ENCODE assay signal across 8 cellular contexts in genomic region chr11:65111537-65112225, GRCh38. TPM values are rescaled to one million over a fixed set of nuclear protein-coding genes. Genes with fewer than 3 reads are reported as not detected.
A peak's percentile ranks its signal among the peaks of the same experiment; 100 is the strongest.
DNase-seq lines count a peak whose midpoint lies in the region; ATAC-seq, FAIRE-seq and TF ChIP-seq lines count a peak whose summit lies in the region.

Gene TM7SF2, plus strand, starts transcription at chr11:65111872. Its CDS starts 144 bp downstream, at chr11:65112016.

- CTCF ChIA-PET in activated B cell treated with CpG ODN at 0.5 μM for 24 hours (lab: Charles Lee) = interaction anchor here (0.7 to 4.2 kb wide), 14 partner anchors 10 to 749 kb away, joined by 3 to 48 read pairs (median 6); partner anchors contain the start of genes ARL2, CAPN1, CDC42EP2 and FAU

- POLR2A ChIA-PET in activated B cell treated with CpG ODN at 0.5 μM for 24 hours (lab: Charles Lee) = interaction anchor here (0.6 to 15.3 kb wide), 25 partner anchors 9 to 747 kb away, joined by 3 to 546 read pairs (median 4); partner anchors contain the start of genes ARL2, CAPN1, CDC42EP2 and CFL1

- 8% methylated on average over 46 of the region's 49 CpGs for WGBS in smooth muscle cell (ENCODE audit: low lambda C conversion rate)

- peak within 1 kb of the TSS; percentile 77 for H3K27ac Mint-ChIP-seq in activated B cell treated with CpG ODN at 0.5 μM for 24 hours

- peak within 1 kb of the TSS; percentile 50 for H3K4me3 ChIP-seq in bronchial epithelial cell (ENCODE audit: low read depth, low read length)
- peak within 1 kb of the TSS; percentile 71 for H3K4me3 ChIP-seq in smooth muscle cell
- H3K4me3 ChIP-seq in MG63 = no peak within 1 kb of the TSS

- H3K27me3 ChIP-seq in bronchial epithelial cell (ENCODE audit: control insufficient read depth, insufficient read depth, low read length) (no peaks in the 10 kb centered on the region), smooth muscle cell (ENCODE audit: low read depth) (no peaks in the 10 kb centered on the region), MG63 (no peaks in the 10 kb centered on the region)

- H3K36me3 Mint-ChIP-seq in activated B cell treated with CpG ODN at 0.5 μM for 24 hours (ENCODE audit: low read depth) = peaks cover 32% of the 10 kb centered on the region

- H3K9me3 ChIP-seq in smooth muscle cell (replicated peaks; ENCODE audit: low read depth) = no peaks in the 10 kb centered on the region
- no peaks in the 10 kb centered on the region for H3K9me3 ChIP-seq in MG63

- H3K27ac ChIP-seq in smooth muscle cell (ENCODE audit: low read depth) = no peak within 1 kb of the TSS

- H3K4me3 Mint-ChIP-seq in activated B cell treated with CpG ODN at 0.5 μM for 24 hours = peak within 1 kb of the TSS; percentile 89

- peak within 1 kb of the TSS; percentile 35 for H3K9ac ChIP-seq in smooth muscle cell (ENCODE audit: low read depth)

- peaks cover 21% of the 10 kb centered on the region for H3K4me1 ChIP-seq in smooth muscle cell (ENCODE audit: low read depth)

- FAIRE-seq in bronchial epithelial cell (lab: Jason Lieb, UNC) = no peak

- H3K79me2 ChIP-seq in smooth muscle cell (ENCODE audit: low read depth) = peaks cover 16% of the 10 kb centered on the region

- no peaks in the 10 kb centered on the region for H3K27me3 Mint-ChIP-seq in activated B cell treated with CpG ODN at 0.5 μM for 24 hours

- TF ChIP-seq CTCF in activated B cell treated with CpG ODN at 0.5 μM for 24 hours (IDR thresholded peaks at IDR 0.05) (no peak), bronchial epithelial cell (IDR thresholded peaks at IDR 0.05; ENCODE audit: insufficient read depth, low read length, severe bottlenecking) (no peak), smooth muscle cell (IDR thresholded peaks at IDR 0.05; ENCODE audit: borderline replicate concordance, insufficient read depth, poor library complexity, severe bottlenecking) (no peak)

- intact Hi-C loops in activated B cell treated with CpG ODN at 0.5 μM for 24 hours (cut with micrococcal nuclease) = loop anchor here (2.0 to 5.0 kb wide), 2 partner anchors 149 to 401 kb away; partner anchors contain the start of gene POLA2

- no peak within 1 kb of the TSS for H2AFZ ChIP-seq in smooth muscle cell (ENCODE audit: low read depth)

- ATAC-seq in GM18511 (IDR thresholded peaks at IDR 0.05; ENCODE audit: unreplicated experiment) (peak; percentile 66), HG03095 (IDR thresholded peaks at IDR 0.05; ENCODE audit: unreplicated experiment) (peak; percentile 51), activated B cell treated with CpG ODN at 0.5 μM for 24 hours (ENCODE audit: low read depth) (peak; percentile 78)

- H3K9me3 Mint-ChIP-seq in activated B cell treated with CpG ODN at 0.5 μM for 24 hours = no peaks in the 10 kb centered on the region

- peaks cover 48% of the 10 kb centered on the region for H3K4me1 Mint-ChIP-seq in activated B cell treated with CpG ODN at 0.5 μM for 24 hours

- H3F3A ChIP-seq in smooth muscle cell (ENCODE audit: low read depth) = no peaks in the 10 kb centered on the region

- DNase-seq in NCI-H2227 treated with DMSO at 0.1 percent for 48 hours (lab: John Stamatoyannopoulos, UW) (peak; percentile 92), activated B cell treated with CpG ODN at 0.5 μM for 24 hours (peak; percentile 90), bronchial epithelial cell (ENCODE audit: low read depth) (peak; percentile 85), iPS-NIHi7 (ENCODE audit: extremely low spot score) (peak; percentile 97), smooth muscle cell (lab: John Stamatoyannopoulos, UW; ENCODE audit: unreplicated experiment) (peak; percentile 46), MG63 (no peak)

- H3K4me2 ChIP-seq in smooth muscle cell = peak within 1 kb of the TSS; percentile 98

- H3K36me3 ChIP-seq in bronchial epithelial cell (ENCODE audit: control insufficient read depth, insufficient read depth, low read length) (peaks cover 15% of the 10 kb centered on the region), smooth muscle cell (ENCODE audit: low read depth) (no peaks in the 10 kb centered on the region), MG63 (peaks cover 22% of the 10 kb centered on the region)

- H4K20me1 ChIP-seq in smooth muscle cell (ENCODE audit: low read depth) = peaks cover 5% of the 10 kb centered on the region

RNA-seq across cellular contexts. Expression of gene TM7SF2, which starts in this region (rescaled TPM):
- 24.6 and 25.4 TPM in 2 replicates for total RNA-seq in activated B cell treated with CpG ODN at 0.5 μM for 24 hours
- total RNA-seq in bronchial epithelial cell = 15.0 and 49.8 TPM in 2 replicates
- total RNA-seq in smooth muscle cell = 16.8 and 26.9 TPM in 2 replicates
- polyA plus RNA-seq in smooth muscle cell = 17.4 and 43.1 TPM in 2 replicates
- 3.5 and 10.9 TPM in 2 replicates for total RNA-seq in MG63 (2014; rRNA removed; shearing (Covaris generic); ENCODE audit: low replicate concordance)
